1 cellular context compared by ENCODE assay signal in the genomic region with DNA sequence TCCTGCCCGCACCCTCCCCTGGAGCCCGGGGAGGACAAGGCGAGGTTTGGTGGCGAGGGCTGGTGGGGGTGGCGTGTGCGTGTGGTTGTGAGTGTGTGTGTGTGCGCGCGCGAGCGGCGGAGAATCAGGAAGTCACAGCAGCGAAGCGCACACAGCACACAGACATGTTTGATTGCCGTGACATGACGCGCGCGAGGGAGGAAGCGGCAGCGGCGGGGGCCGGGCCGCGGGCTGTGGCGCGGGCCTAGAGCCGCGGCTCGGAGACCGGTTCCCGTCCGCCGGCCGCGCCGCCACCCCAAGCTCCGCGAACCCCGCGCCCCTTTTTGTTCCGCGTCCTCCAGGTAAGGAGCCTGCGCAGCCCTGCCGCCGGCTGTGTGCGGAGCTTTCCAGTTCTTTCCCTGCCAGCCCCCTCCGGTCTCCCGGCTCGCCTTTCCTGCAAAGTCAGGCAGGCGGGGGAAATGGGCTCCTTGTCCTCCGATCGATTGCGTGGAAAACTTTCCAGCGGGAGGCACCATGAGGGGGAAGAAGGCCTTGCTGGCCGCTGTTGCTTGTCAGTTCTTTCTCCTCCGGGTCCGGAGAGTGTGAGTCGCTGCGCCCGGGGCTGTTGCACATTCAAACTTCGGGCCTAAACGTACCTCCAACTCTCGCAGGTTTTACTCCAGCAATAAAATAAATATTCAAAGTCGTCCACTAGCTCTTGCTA.
TF ChIP-seq lines count a peak whose summit lies in the region.

No MANE protein-coding gene starts in this region.

TF ChIP-seq in HepG2, 621 proteins besides CTCF, POLR2A, EP300 and RAD21 (continued from another document and continues in another):
- TF ChIP-seq, protein P1, sequence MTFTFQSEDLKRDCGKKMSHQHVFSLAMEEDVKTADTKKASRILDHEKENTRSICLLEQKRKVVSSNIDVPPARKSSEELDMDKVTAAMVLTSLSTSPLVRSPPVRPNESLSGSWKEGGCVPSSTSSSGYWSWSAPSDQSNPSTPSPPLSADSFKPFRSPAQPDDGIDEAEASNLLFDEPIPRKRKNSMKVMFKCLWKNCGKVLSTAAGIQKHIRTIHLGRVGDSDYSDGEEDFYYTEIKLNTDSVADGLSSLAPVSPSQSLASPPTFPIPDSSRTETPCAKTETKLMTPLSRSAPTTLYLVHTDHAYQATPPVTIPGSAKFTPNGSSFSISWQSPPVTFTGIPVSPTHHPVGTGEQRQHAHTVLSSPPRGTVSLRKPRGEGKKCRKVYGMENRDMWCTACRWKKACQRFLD (CRISPR knock-in tag; IDR thresholded peaks at IDR 0.05; ENCODE audit: borderline replicate concordance), result peak; percentile 36; the same call in 1 of the 2 replicates
- TF ChIP-seq ZNF546 (CRISPR knock-in tag; conservative IDR thresholded peaks at IDR 0.05) (no peak), RORA (CRISPR knock-in tag; IDR thresholded peaks at IDR 0.05) (no peak), ZNF12 (CRISPR knock-in tag; IDR thresholded peaks at IDR 0.05) (no peak), MATR3 (CRISPR knock-in tag; IDR thresholded peaks at IDR 0.05) (no peak), ZBTB20 (CRISPR knock-in tag; IDR thresholded peaks at IDR 0.05; ENCODE audit: borderline replicate concordance, low read depth) (no peak), ZNF354B (CRISPR knock-in tag; IDR thresholded peaks at IDR 0.05) (no peak), ZNF335 (CRISPR knock-in tag; IDR thresholded peaks at IDR 0.05) (no peak), HOXA3 (CRISPR knock-in tag; IDR thresholded peaks at IDR 0.05) (peak; percentile 55; the same call in 1 of the 2 replicates), HOXA7 (CRISPR knock-in tag; IDR thresholded peaks at IDR 0.05) (no peak), CREM (IDR thresholded peaks at IDR 0.05) (no peak), CREM (CRISPR knock-in tag; IDR thresholded peaks at IDR 0.05) (no peak), ERF (CRISPR knock-in tag; IDR thresholded peaks at IDR 0.05) (0 out of 2 replicates have a peak, but pooled peaks have one; percentile 18), ZEB1 (IDR thresholded peaks at IDR 0.05; ENCODE audit: insufficient replicate concordance, low read depth) (no peak), SIN3A (IDR thresholded peaks at IDR 0.05; ENCODE audit: borderline replicate concordance, low read depth, low read length) (peak; percentile 45; the same call in 1 of the 2 replicates), MEF2D (CRISPR knock-in tag; IDR thresholded peaks at IDR 0.05) (no peak), PLRG1 (conservative IDR thresholded peaks at IDR 0.05) (no peak), HNRNPLL (IDR thresholded peaks at IDR 0.05; ENCODE audit: low read depth, low read length, poor library complexity, severe bottlenecking) (peak; percentile 80), IRX3 (CRISPR knock-in tag; IDR thresholded peaks at IDR 0.05; ENCODE audit: borderline replicate concordance, low read depth) (0 out of 2 replicates have a peak, but pooled peaks have one; percentile 48), ZNF44 (CRISPR knock-in tag; IDR thresholded peaks at IDR 0.05) (no peak), CHD2 (IDR thresholded peaks at IDR 0.05; ENCODE audit: low read depth, low read length) (peak; percentile 60; the same call in 1 of the 2 replicates), RBAK (CRISPR knock-in tag; IDR thresholded peaks at IDR 0.05) (no peak), ZNF3 (CRISPR knock-in tag; IDR thresholded peaks at IDR 0.05) (no peak), PRMT3 (CRISPR knock-in tag; IDR thresholded peaks at IDR 0.05; ENCODE audit: borderline replicate concordance, low read depth) (no peak), TMF1 (CRISPR knock-in tag; IDR thresholded peaks at IDR 0.05; ENCODE audit: low read depth) (no peak), NONO (IDR thresholded peaks at IDR 0.05) (no peak), NONO (CRISPR knock-in tag; conservative IDR thresholded peaks at IDR 0.05) (no peak), ZNF251 (CRISPR knock-in tag; IDR thresholded peaks at IDR 0.05) (no peak)
- TF ChIP-seq, protein P2, sequence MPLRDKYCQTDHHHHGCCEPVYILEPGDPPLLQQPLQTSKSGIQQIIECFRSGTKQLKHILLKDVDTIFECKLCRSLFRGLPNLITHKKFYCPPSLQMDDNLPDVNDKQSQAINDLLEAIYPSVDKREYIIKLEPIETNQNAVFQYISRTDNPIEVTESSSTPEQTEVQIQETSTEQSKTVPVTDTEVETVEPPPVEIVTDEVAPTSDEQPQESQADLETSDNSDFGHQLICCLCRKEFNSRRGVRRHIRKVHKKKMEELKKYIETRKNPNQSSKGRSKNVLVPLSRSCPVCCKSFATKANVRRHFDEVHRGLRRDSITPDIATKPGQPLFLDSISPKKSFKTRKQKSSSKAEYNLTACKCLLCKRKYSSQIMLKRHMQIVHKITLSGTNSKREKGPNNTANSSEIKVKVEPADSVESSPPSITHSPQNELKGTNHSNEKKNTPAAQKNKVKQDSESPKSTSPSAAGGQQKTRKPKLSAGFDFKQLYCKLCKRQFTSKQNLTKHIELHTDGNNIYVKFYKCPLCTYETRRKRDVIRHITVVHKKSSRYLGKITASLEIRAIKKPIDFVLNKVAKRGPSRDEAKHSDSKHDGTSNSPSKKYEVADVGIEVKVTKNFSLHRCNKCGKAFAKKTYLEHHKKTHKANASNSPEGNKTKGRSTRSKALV (CRISPR knock-in tag; IDR thresholded peaks at IDR 0.05), result peak; percentile 78; the same call in 1 of the 2 replicates
- TF ChIP-seq, protein P3, sequence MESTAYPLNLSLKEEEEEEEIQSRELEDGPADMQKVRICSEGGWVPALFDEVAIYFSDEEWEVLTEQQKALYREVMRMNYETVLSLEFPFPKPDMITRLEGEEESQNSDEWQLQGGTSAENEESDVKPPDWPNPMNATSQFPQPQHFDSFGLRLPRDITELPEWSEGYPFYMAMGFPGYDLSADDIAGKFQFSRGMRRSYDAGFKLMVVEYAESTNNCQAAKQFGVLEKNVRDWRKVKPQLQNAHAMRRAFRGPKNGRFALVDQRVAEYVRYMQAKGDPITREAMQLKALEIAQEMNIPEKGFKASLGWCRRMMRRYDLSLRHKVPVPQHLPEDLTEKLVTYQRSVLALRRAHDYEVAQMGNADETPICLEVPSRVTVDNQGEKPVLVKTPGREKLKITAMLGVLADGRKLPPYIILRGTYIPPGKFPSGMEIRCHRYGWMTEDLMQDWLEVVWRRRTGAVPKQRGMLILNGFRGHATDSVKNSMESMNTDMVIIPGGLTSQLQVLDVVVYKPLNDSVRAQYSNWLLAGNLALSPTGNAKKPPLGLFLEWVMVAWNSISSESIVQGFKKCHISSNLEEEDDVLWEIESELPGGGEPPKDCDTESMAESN (CRISPR knock-in tag; conservative IDR thresholded peaks at IDR 0.05), result 0 out of 2 replicates have a peak, but pooled peaks have one; percentile 40
- TF ChIP-seq, protein P4, sequence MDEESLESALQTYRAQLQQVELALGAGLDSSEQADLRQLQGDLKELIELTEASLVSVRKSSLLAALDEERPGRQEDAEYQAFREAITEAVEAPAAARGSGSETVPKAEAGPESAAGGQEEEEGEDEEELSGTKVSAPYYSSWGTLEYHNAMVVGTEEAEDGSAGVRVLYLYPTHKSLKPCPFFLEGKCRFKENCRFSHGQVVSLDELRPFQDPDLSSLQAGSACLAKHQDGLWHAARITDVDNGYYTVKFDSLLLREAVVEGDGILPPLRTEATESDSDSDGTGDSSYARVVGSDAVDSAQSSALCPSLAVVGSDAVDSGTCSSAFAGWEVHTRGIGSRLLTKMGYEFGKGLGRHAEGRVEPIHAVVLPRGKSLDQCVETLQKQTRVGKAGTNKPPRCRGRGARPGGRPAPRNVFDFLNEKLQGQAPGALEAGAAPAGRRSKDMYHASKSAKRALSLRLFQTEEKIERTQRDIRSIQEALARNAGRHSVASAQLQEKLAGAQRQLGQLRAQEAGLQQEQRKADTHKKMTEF (CRISPR knock-in tag; IDR thresholded peaks at IDR 0.05), result no peak
- TF ChIP-seq, protein P5, sequence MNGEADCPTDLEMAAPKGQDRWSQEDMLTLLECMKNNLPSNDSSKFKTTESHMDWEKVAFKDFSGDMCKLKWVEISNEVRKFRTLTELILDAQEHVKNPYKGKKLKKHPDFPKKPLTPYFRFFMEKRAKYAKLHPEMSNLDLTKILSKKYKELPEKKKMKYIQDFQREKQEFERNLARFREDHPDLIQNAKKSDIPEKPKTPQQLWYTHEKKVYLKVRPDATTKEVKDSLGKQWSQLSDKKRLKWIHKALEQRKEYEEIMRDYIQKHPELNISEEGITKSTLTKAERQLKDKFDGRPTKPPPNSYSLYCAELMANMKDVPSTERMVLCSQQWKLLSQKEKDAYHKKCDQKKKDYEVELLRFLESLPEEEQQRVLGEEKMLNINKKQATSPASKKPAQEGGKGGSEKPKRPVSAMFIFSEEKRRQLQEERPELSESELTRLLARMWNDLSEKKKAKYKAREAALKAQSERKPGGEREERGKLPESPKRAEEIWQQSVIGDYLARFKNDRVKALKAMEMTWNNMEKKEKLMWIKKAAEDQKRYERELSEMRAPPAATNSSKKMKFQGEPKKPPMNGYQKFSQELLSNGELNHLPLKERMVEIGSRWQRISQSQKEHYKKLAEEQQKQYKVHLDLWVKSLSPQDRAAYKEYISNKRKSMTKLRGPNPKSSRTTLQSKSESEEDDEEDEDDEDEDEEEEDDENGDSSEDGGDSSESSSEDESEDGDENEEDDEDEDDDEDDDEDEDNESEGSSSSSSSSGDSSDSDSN (CRISPR knock-in tag; IDR thresholded peaks at IDR 0.05), result peak; percentile 84
- TF ChIP-seq, protein P6, sequence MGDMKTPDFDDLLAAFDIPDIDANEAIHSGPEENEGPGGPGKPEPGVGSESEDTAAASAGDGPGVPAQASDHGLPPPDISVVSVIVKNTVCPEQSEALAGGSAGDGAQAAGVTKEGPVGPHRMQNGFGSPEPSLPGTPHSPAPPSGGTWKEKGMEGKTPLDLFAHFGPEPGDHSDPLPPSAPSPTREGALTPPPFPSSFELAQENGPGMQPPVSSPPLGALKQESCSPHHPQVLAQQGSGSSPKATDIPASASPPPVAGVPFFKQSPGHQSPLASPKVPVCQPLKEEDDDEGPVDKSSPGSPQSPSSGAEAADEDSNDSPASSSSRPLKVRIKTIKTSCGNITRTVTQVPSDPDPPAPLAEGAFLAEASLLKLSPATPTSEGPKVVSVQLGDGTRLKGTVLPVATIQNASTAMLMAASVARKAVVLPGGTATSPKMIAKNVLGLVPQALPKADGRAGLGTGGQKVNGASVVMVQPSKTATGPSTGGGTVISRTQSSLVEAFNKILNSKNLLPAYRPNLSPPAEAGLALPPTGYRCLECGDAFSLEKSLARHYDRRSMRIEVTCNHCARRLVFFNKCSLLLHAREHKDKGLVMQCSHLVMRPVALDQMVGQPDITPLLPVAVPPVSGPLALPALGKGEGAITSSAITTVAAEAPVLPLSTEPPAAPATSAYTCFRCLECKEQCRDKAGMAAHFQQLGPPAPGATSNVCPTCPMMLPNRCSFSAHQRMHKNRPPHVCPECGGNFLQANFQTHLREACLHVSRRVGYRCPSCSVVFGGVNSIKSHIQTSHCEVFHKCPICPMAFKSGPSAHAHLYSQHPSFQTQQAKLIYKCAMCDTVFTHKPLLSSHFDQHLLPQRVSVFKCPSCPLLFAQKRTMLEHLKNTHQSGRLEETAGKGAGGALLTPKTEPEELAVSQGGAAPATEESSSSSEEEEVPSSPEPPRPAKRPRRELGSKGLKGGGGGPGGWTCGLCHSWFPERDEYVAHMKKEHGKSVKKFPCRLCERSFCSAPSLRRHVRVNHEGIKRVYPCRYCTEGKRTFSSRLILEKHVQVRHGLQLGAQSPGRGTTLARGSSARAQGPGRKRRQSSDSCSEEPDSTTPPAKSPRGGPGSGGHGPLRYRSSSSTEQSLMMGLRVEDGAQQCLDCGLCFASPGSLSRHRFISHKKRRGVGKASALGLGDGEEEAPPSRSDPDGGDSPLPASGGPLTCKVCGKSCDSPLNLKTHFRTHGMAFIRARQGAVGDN (CRISPR knock-in tag; IDR thresholded peaks at IDR 0.05), result peak; percentile 62; the same call in 1 of the 2 replicates
- TF ChIP-seq, protein P7, sequence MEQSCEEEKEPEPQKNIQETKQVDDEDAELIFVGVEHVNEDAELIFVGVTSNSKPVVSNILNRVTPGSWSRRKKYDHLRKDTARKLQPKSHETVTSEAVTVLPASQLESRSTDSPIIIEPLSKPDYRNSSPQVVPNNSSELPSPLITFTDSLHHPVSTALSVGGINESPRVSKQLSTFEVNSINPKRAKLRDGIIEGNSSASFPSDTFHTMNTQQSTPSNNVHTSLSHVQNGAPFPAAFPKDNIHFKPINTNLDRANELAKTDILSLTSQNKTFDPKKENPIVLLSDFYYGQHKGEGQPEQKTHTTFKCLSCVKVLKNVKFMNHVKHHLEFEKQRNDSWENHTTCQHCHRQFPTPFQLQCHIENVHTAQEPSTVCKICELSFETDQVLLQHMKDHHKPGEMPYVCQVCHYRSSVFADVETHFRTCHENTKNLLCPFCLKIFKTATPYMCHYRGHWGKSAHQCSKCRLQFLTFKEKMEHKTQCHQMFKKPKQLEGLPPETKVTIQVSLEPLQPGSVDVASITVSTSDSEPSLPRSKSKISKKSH (CRISPR knock-in tag; IDR thresholded peaks at IDR 0.05; ENCODE audit: borderline replicate concordance), result no peak
- TF ChIP-seq, protein P8, sequence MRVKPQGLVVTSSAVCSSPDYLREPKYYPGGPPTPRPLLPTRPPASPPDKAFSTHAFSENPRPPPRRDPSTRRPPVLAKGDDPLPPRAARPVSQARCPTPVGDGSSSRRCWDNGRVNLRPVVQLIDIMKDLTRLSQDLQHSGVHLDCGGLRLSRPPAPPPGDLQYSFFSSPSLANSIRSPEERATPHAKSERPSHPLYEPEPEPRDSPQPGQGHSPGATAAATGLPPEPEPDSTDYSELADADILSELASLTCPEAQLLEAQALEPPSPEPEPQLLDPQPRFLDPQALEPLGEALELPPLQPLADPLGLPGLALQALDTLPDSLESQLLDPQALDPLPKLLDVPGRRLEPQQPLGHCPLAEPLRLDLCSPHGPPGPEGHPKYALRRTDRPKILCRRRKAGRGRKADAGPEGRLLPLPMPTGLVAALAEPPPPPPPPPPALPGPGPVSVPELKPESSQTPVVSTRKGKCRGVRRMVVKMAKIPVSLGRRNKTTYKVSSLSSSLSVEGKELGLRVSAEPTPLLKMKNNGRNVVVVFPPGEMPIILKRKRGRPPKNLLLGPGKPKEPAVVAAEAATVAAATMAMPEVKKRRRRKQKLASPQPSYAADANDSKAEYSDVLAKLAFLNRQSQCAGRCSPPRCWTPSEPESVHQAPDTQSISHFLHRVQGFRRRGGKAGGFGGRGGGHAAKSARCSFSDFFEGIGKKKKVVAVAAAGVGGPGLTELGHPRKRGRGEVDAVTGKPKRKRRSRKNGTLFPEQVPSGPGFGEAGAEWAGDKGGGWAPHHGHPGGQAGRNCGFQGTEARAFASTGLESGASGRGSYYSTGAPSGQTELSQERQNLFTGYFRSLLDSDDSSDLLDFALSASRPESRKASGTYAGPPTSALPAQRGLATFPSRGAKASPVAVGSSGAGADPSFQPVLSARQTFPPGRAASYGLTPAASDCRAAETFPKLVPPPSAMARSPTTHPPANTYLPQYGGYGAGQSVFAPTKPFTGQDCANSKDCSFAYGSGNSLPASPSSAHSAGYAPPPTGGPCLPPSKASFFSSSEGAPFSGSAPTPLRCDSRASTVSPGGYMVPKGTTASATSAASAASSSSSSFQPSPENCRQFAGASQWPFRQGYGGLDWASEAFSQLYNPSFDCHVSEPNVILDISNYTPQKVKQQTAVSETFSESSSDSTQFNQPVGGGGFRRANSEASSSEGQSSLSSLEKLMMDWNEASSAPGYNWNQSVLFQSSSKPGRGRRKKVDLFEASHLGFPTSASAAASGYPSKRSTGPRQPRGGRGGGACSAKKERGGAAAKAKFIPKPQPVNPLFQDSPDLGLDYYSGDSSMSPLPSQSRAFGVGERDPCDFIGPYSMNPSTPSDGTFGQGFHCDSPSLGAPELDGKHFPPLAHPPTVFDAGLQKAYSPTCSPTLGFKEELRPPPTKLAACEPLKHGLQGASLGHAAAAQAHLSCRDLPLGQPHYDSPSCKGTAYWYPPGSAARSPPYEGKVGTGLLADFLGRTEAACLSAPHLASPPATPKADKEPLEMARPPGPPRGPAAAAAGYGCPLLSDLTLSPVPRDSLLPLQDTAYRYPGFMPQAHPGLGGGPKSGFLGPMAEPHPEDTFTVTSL (CRISPR knock-in tag; IDR thresholded peaks at IDR 0.05; ENCODE audit: borderline replicate concordance), result no peak
